Comparison of ENCODE assay signal across 15 cellular contexts in genomic region chr9:18404482-18405029, GRCh38.
"Had no signal": no experiment of that assay in that cellular context is flagged by ENCODE, and none has a peak within 500 bp of the region (broad histone marks: within the 10 kb centered on the region; RNA-seq: fewer than 3 reads in every experiment).

No MANE protein-coding gene starts in this region.

- DNase-seq: activated CD4-positive, alpha-beta T cell treated with anti-CD3 and anti-CD28 coated beads, Interleukin-2, amount 10 ng/mL, durations not matched to agents 7 days and 5 days; activated CD4-positive, CD25-positive, alpha-beta regulatory T cell; activated CD8-positive, alpha-beta memory T cell treated with anti-CD3 and anti-CD28 coated beads for 24 hours; activated naive CD4-positive, alpha-beta T cell treated with Interleukin-2 at 50 U/mL for 16 hours; activated naive CD8-positive, alpha-beta T cell treated with anti-CD3 and anti-CD28 coated beads, Interleukin-2, amount 50 U/mL, for 24 hours; cortex of kidney; left lung; nephron progenitor cell; psoas muscle; right lobe of liver; stimulated activated CD4-positive, alpha-beta T cell treated with anti-CD3 and anti-CD28 coated beads, Interleukin-2, amount 100 ng/mL, for 48 hours; stimulated activated CD8-positive, alpha-beta memory T cell treated with anti-CD3 and anti-CD28 coated beads, Interleukin-4, amount 100 ng/mL, for 48 hours; stimulated activated naive CD8-positive, alpha-beta T cell treated with anti-CD3 and anti-CD28 coated beads, Interleukin-15, Interleukin-2, amounts not matched to agents 100 U/mL and 50 U/mL, for 24 hours had no signal

- H3K4me3 ChIP-seq: gastroesophageal sphincter, left lung, psoas muscle, right lobe of liver, suprapubic skin had no signal

- H3K9me3 ChIP-seq: gastroesophageal sphincter, left lung, psoas muscle, right lobe of liver, suprapubic skin had no signal

- H3K36me3 ChIP-seq: gastroesophageal sphincter, left lung, right lobe of liver, suprapubic skin had no signal

- H3K27ac ChIP-seq: gastroesophageal sphincter, left lung, psoas muscle, right lobe of liver, suprapubic skin had no signal

- ATAC-seq: activated naive CD8-positive, alpha-beta T cell treated with anti-CD3 and anti-CD28 coated beads, Interleukin-2, amount 50 U/mL, for 24 hours; gastroesophageal sphincter; left lung; psoas muscle; stimulated activated naive CD8-positive, alpha-beta T cell treated with anti-CD3 and anti-CD28 coated beads, Interleukin-15, Interleukin-2, amounts not matched to agents 100 U/mL and 50 U/mL, for 24 hours had no signal

- H3K4me1 ChIP-seq: left lung, psoas muscle, right lobe of liver, suprapubic skin had no signal
